In genomic region chr19:35549174-35549788, GRCh38 we compare ENCODE assay signal across 8 cellular contexts.
DNase-seq lines count a peak whose midpoint lies in the region; ATAC-seq and TF ChIP-seq lines count a peak whose summit lies in the region.

No MANE protein-coding gene starts in this region.

- H3K4me1 Mint-ChIP-seq in T-helper 2 cell treated with Interferon-gamma antibody and Interleukin-4, amounts not matched to agents 5 μg/mL and 100 μg/mL, for 36 hours (ENCODE audit: low read depth): peaks cover 15% of the 10 kb centered on the region

- DNase-seq in GM10248 (ENCODE audit: extremely low spot score): peak; percentile 81
- peak; percentile 77 for DNase-seq in NCI-H2029 (lab: John Stamatoyannopoulos, UW)
- DNase-seq in T-helper 2 cell treated with Interferon-gamma antibody and Interleukin-4, amounts not matched to agents 5 μg/mL and 100 μg/mL, for 36 hours (ENCODE audit: low spot score): peak; percentile 39
- DNase-seq in astrocyte of the spinal cord (ENCODE audit: low read depth, low spot score): peak; percentile 59
- peak; percentile 39 for DNase-seq in kidney glomerular epithelial cell (lab: John Stamatoyannopoulos, UW)
- DNase-seq in stimulated activated CD8-positive, alpha-beta memory T cell treated with anti-CD3 and anti-CD28 coated beads, Interleukin-12 subunit alpha, Interleukin-12 subunit beta, amount 100 ng/mL, for 1 hour (ENCODE audit: low read depth): peak; percentile 45

- ATAC-seq in HG02678 (IDR thresholded peaks at IDR 0.05; ENCODE audit: unreplicated experiment): no peak

- H3K27ac Mint-ChIP-seq in T-helper 2 cell treated with Interferon-gamma antibody and Interleukin-4, amounts not matched to agents 5 μg/mL and 100 μg/mL, for 36 hours: peak overlapping the region; percentile 54

- H3K36me3 Mint-ChIP-seq in T-helper 2 cell treated with Interferon-gamma antibody and Interleukin-4, amounts not matched to agents 5 μg/mL and 100 μg/mL, for 36 hours (ENCODE audit: low read depth): no peaks in the 10 kb centered on the region

- H3K27ac ChIP-seq in 22Rv1: no peak overlapping the region

- POLR2A ChIA-PET in GM10248 (lab: Yijun Ruan, JAX): no interaction called here

- TF ChIP-seq CTCF in 22Rv1 (IDR thresholded peaks at IDR 0.05) (peak; percentile 88), GM10248 (IDR thresholded peaks at IDR 0.05; ENCODE audit: control extremely low read depth, extremely low read depth, low read depth, missing control alignments) (peak; percentile 84), astrocyte of the spinal cord (IDR thresholded peaks at IDR 0.05; ENCODE audit: low read depth, low read length) (peak; percentile 72)

- no peaks in the 10 kb centered on the region for H3K27me3 Mint-ChIP-seq in T-helper 2 cell treated with Interferon-gamma antibody and Interleukin-4, amounts not matched to agents 5 μg/mL and 100 μg/mL, for 36 hours (ENCODE audit: low read depth)

- in situ Hi-C loops in astrocyte of the spinal cord (cut with HindIII; ENCODE audit: low sequenced_read_pairs): no loop called here

- no peak overlapping the region for H3K4me3 ChIP-seq in astrocyte of the spinal cord (ENCODE audit: low read depth, low read length)

- no peak overlapping the region for H3K4me3 Mint-ChIP-seq in T-helper 2 cell treated with Interferon-gamma antibody and Interleukin-4, amounts not matched to agents 5 μg/mL and 100 μg/mL, for 36 hours

- H3K9me3 Mint-ChIP-seq in T-helper 2 cell treated with Interferon-gamma antibody and Interleukin-4, amounts not matched to agents 5 μg/mL and 100 μg/mL, for 36 hours: no peaks in the 10 kb centered on the region

- CTCF ChIA-PET in GM10248 (lab: Yijun Ruan, JAX): interaction anchor here (0.7 to 4.4 kb wide), 29 partner anchors 8 to 383 kb away, joined by 3 to 49 read pairs (median 4); partner anchors contain the start of genes ATP4A, HAUS5 and PMIS2
